In genomic region chr14:99239661-99240092, GRCh38 we compare ENCODE assay signal across 15 cellular contexts. TPM values are rescaled to one million over a fixed set of nuclear protein-coding genes. Genes with fewer than 3 reads are reported as not detected.
A peak's percentile ranks its signal among the peaks of the same experiment; 100 is the strongest.
DNase-seq lines count a peak whose midpoint lies in the region; ATAC-seq and TF ChIP-seq lines count a peak whose summit lies in the region.
"Had no signal": no experiment of that assay in that cellular context is flagged by ENCODE, and none has a peak within 500 bp of the region (broad histone marks: within the 10 kb centered on the region; RNA-seq: fewer than 3 reads in every experiment).

No MANE protein-coding gene starts in this region.

- no peak for ATAC-seq in stimulated activated naive CD8-positive, alpha-beta T cell treated with anti-CD3 and anti-CD28 coated beads, Interleukin-15, Interleukin-2, amounts not matched to agents 100 U/mL and 50 U/mL, for 24 hours
- ATAC-seq in activated CD8-positive, alpha-beta T cell treated with anti-CD3 and anti-CD28 coated beads for 36 hours: no peak
- ATAC-seq: psoas muscle, Right ventricle myocardium inferior had no signal

- no peak overlapping the region for H2AFZ ChIP-seq in hepatocyte

- peaks cover 21% of the 10 kb centered on the region for H3K4me1 ChIP-seq in hepatocyte (ENCODE audit: insufficient read depth)
- H3K4me1 ChIP-seq: psoas muscle had no signal

- DNase-seq in stimulated activated naive CD8-positive, alpha-beta T cell treated with anti-CD3 and anti-CD28 coated beads, Interleukin-15, Interleukin-2, amounts not matched to agents 100 U/mL and 50 U/mL, for 24 hours: no peak
- DNase-seq in activated CD8-positive, alpha-beta T cell treated with anti-CD3 and anti-CD28 coated beads for 36 hours: no peak
- DNase-seq in hepatocyte (ENCODE audit: low spot score) (no peak), NOMO-1 treated with DMSO at 0.1 percent for 48 hours (lab: John Stamatoyannopoulos, UW; ENCODE audit: unreplicated experiment) (no peak), DMS 273 treated with DMSO at 0.1 percent for 48 hours (lab: John Stamatoyannopoulos, UW) (no peak), SKM-1 treated with dmso at 0.1 percent for 144 hours (lab: John Stamatoyannopoulos, UW; ENCODE audit: unreplicated experiment) (no peak), GM03348 (ENCODE audit: low spot score) (no peak)
- DNase-seq: AML-193, DMS79, NCI-H2081 treated with DMSO at 0.1 percent for 48 hours, NCI-H82, psoas muscle had no signal

- no peaks in the 10 kb centered on the region for H3K9me3 ChIP-seq in hepatocyte (ENCODE audit: low read depth)
- H3K9me3 ChIP-seq: psoas muscle had no signal

- no peak overlapping the region for H3K4me3 ChIP-seq in hepatocyte
- H3K4me3 ChIP-seq: psoas muscle had no signal

- POLR2A ChIA-PET in activated CD8-positive, alpha-beta T cell treated with anti-CD3 and anti-CD28 coated beads for 36 hours (lab: Charles Lee): interaction anchor here (4.7 to 23.8 kb wide), 3 partner anchors 10 to 28 kb away, joined by 35 to 496 read pairs (median 131); partner anchors contain the start of gene BCL11B

- intact Hi-C loops in activated CD8-positive, alpha-beta T cell treated with anti-CD3 and anti-CD28 coated beads for 36 hours (cut with micrococcal nuclease): no loop called here

- no peaks in the 10 kb centered on the region for H4K20me1 ChIP-seq in hepatocyte (ENCODE audit: insufficient read depth, poor library complexity, severe bottlenecking)

- H3K27me3 ChIP-seq in hepatocyte: no peaks in the 10 kb centered on the region

- H3K79me2 ChIP-seq in hepatocyte: peaks cover 6% of the 10 kb centered on the region

- peaks cover 32% of the 10 kb centered on the region for H3K36me3 Mint-ChIP-seq in stimulated activated naive CD8-positive, alpha-beta T cell treated with anti-CD3 and anti-CD28 coated beads, Interleukin-15, Interleukin-2, amounts not matched to agents 100 ng/mL and 50 ng/mL, for 24 hours (ENCODE audit: low read depth)
- peaks cover 53% of the 10 kb centered on the region for H3K36me3 Mint-ChIP-seq in activated CD8-positive, alpha-beta T cell treated with anti-CD3 and anti-CD28 coated beads for 36 hours (ENCODE audit: low read depth)

- WGBS in hepatocyte (ENCODE audit: low lambda C conversion rate, missing lambda C conversion rate): 41% methylated on average over 7 of the region's 7 CpGs

- H3K9me3 Mint-ChIP-seq in stimulated activated naive CD8-positive, alpha-beta T cell treated with anti-CD3 and anti-CD28 coated beads, Interleukin-15, Interleukin-2, amounts not matched to agents 100 ng/mL and 50 ng/mL, for 24 hours: no peaks in the 10 kb centered on the region
- H3K9me3 Mint-ChIP-seq in activated CD8-positive, alpha-beta T cell treated with anti-CD3 and anti-CD28 coated beads for 36 hours: no peaks in the 10 kb centered on the region
- H3K9me3 Mint-ChIP-seq: type B pancreatic cell had no signal

- peak overlapping the region; percentile 30 for H3K4me2 ChIP-seq in hepatocyte

- peak overlapping the region; percentile 99 for H3K27ac Mint-ChIP-seq in stimulated activated naive CD8-positive, alpha-beta T cell treated with anti-CD3 and anti-CD28 coated beads, Interleukin-15, Interleukin-2, amounts not matched to agents 100 ng/mL and 50 ng/mL, for 24 hours
- peak overlapping the region; percentile 99 for H3K27ac Mint-ChIP-seq in activated CD8-positive, alpha-beta T cell treated with anti-CD3 and anti-CD28 coated beads for 36 hours
- H3K27ac Mint-ChIP-seq: type B pancreatic cell had no signal

- no peaks in the 10 kb centered on the region for H3K9me2 ChIP-seq in hepatocyte (replicated peaks; ENCODE audit: insufficient read depth)

- peak overlapping the region; percentile 87 for H3K4me3 Mint-ChIP-seq in stimulated activated naive CD8-positive, alpha-beta T cell treated with anti-CD3 and anti-CD28 coated beads, Interleukin-15, Interleukin-2, amounts not matched to agents 100 ng/mL and 50 ng/mL, for 24 hours
- peak overlapping the region; percentile 79 for H3K4me3 Mint-ChIP-seq in activated CD8-positive, alpha-beta T cell treated with anti-CD3 and anti-CD28 coated beads for 36 hours
- H3K4me3 Mint-ChIP-seq: type B pancreatic cell had no signal

- no peak for TF ChIP-seq CTCF in activated CD8-positive, alpha-beta T cell treated with anti-CD3 and anti-CD28 coated beads for 36 hours (IDR thresholded peaks at IDR 0.05)
- no peak for TF ChIP-seq CTCF in hepatocyte (IDR thresholded peaks at IDR 0.05; ENCODE audit: poor library complexity)

- no peak overlapping the region for H3K27ac ChIP-seq in hepatocyte
- H3K27ac ChIP-seq: psoas muscle had no signal

- no peaks in the 10 kb centered on the region for H3K27me3 Mint-ChIP-seq in stimulated activated naive CD8-positive, alpha-beta T cell treated with anti-CD3 and anti-CD28 coated beads, Interleukin-15, Interleukin-2, amounts not matched to agents 100 ng/mL and 50 ng/mL, for 24 hours
- no peaks in the 10 kb centered on the region for H3K27me3 Mint-ChIP-seq in activated CD8-positive, alpha-beta T cell treated with anti-CD3 and anti-CD28 coated beads for 36 hours

- H3K36me3 ChIP-seq in hepatocyte (replicated peaks; ENCODE audit: insufficient read depth, low read depth): no peaks in the 10 kb centered on the region

- CTCF ChIA-PET in activated CD8-positive, alpha-beta T cell treated with anti-CD3 and anti-CD28 coated beads for 36 hours (lab: Charles Lee): interaction anchor here (1.5 to 17.6 kb wide), 3 partner anchors 8 to 32 kb away, joined by 3 to 189 read pairs (median 24); partner anchors contain the start of gene BCL11B

- H3K4me1 Mint-ChIP-seq in stimulated activated naive CD8-positive, alpha-beta T cell treated with anti-CD3 and anti-CD28 coated beads, Interleukin-15, Interleukin-2, amounts not matched to agents 100 ng/mL and 50 ng/mL, for 24 hours (ENCODE audit: low read depth): peaks cover 100% of the 10 kb centered on the region
- peaks cover 79% of the 10 kb centered on the region for H3K4me1 Mint-ChIP-seq in activated CD8-positive, alpha-beta T cell treated with anti-CD3 and anti-CD28 coated beads for 36 hours (ENCODE audit: low read depth)

RNA-seq across cellular contexts. Expression of gene BCL11B, which starts 32.3 kb away (rescaled TPM):
- total RNA-seq in activated CD8-positive, alpha-beta T cell treated with anti-CD3 and anti-CD28 coated beads for 36 hours: 10 to 100 TPM; 48.5 to 53.0 TPM
- 1.8 and 3.2 TPM in 2 replicates for total RNA-seq in hepatocyte
- polyA plus RNA-seq in hepatocyte: 0.28 and 0.50 TPM in 2 replicates

Comparison
In these comparisons a context has a peak if more than half of its experiments do, and no peak if none do; other contexts are left out.
1. RNA of gene BCL11B, which starts 32.3 kb away (total RNA-seq): 48.5 to 53.0 TPM in activated CD8-positive, alpha-beta T cell treated with anti-CD3 and anti-CD28 coated beads for 36 hours; 1.8 to 3.2 TPM in hepatocyte; every median in the first group is over 10 times any median in the second.